In genomic region chr16:87138868-87139267, GRCh38 we compare ENCODE assay signal across 16 cellular contexts.
DNase-seq lines count a peak whose midpoint lies in the region; TF ChIP-seq lines count a peak whose summit lies in the region.
"Had no signal": no experiment of that assay in that cellular context is flagged by ENCODE, and none has a peak within 500 bp of the region (broad histone marks: within the 10 kb centered on the region; RNA-seq: fewer than 3 reads in every experiment).

No MANE protein-coding gene starts in this region.

- no peak overlapping the region for H3K27ac ChIP-seq in sigmoid colon

- no peak for TF ChIP-seq EP300 in sigmoid colon (IDR thresholded peaks at IDR 0.05)

- no peaks in the 10 kb centered on the region for H3K27me3 Mint-ChIP-seq in chondrocyte (ENCODE audit: low read depth)
- peaks cover 4% of the 10 kb centered on the region for H3K27me3 Mint-ChIP-seq in endothelial cell (ENCODE audit: unreplicated experiment)

- H3K27ac Mint-ChIP-seq in chondrocyte (ENCODE audit: unreplicated experiment) = no peak overlapping the region
- no peak overlapping the region for H3K27ac Mint-ChIP-seq in endothelial cell (ENCODE audit: unreplicated experiment)
- H3K27ac Mint-ChIP-seq: CD4-positive, alpha-beta memory T cell; GM23338; HFFc6 had no signal

- DNase-seq in chondrocyte (ENCODE audit: low spot score) (peak; percentile 49), endothelial cell (ENCODE audit: low spot score) (no peak), sigmoid colon (peak; percentile 47), KBM-7 (no peak), cerebellum (ENCODE audit: low spot score) (no peak), NCI-H748 (lab: John Stamatoyannopoulos, UW; ENCODE audit: unreplicated experiment) (no peak)
- DNase-seq: C1 segment of cervical spinal cord; Calu3; CD4-positive, alpha-beta memory T cell; COR-L47; DMS53; DMS79 treated with DMSO at 0.1 percent for 48 hours; GF-D8; HFFc6 had no signal

- H3K9me3 Mint-ChIP-seq in chondrocyte (ENCODE audit: low read depth) = peaks cover 3% of the 10 kb centered on the region
- no peaks in the 10 kb centered on the region for H3K9me3 Mint-ChIP-seq in endothelial cell (ENCODE audit: unreplicated experiment)

- TF ChIP-seq POLR2A in sigmoid colon (IDR thresholded peaks at IDR 0.05) = no peak

- H3K27me3 ChIP-seq in sigmoid colon = no peaks in the 10 kb centered on the region

- no peak overlapping the region for H3K4me3 ChIP-seq in sigmoid colon
- H3K4me3 ChIP-seq: GM23338, HAP-1 had no signal

- H3K9me3 ChIP-seq in sigmoid colon = no peaks in the 10 kb centered on the region
- H3K9me3 ChIP-seq: HAP-1 had no signal

- H3K36me3 Mint-ChIP-seq in chondrocyte (ENCODE audit: low read depth) (peaks cover 10% of the 10 kb centered on the region), endothelial cell (ENCODE audit: low read depth, unreplicated experiment) (peaks cover 3% of the 10 kb centered on the region)
- H3K36me3 Mint-ChIP-seq: CD4-positive, alpha-beta memory T cell had no signal

- 81 to 88% methylated on average over 11 of the region's 11 CpGs for WGBS in sigmoid colon, 2 donors

- TF ChIP-seq CTCF in chondrocyte (IDR thresholded peaks at IDR 0.05) (no peak), endothelial cell (IDR thresholded peaks at IDR 0.05; ENCODE audit: unreplicated experiment) (no peak), sigmoid colon (IDR thresholded peaks at IDR 0.05) (no peak)

- H3K4me1 Mint-ChIP-seq in chondrocyte (ENCODE audit: low read depth) = peaks cover 40% of the 10 kb centered on the region
- no peaks in the 10 kb centered on the region for H3K4me1 Mint-ChIP-seq in endothelial cell (ENCODE audit: unreplicated experiment)
- H3K4me1 Mint-ChIP-seq: CD4-positive, alpha-beta memory T cell; GM23338 had no signal

- intact Hi-C loops in sigmoid colon (cut with DNase I) = no loop called here

- in situ Hi-C loops in KBM-7 (cut with MboI; ENCODE audit: low pct_unique_long_range_greater_than_20kb, low sequenced_read_pairs) = no loop called here

- H3K4me1 ChIP-seq in sigmoid colon = no peaks in the 10 kb centered on the region
- H3K4me1 ChIP-seq: HAP-1 had no signal

- H3K4me3 Mint-ChIP-seq in chondrocyte (ENCODE audit: unreplicated experiment) (no peak overlapping the region), endothelial cell (ENCODE audit: unreplicated experiment) (peak overlapping the region; percentile 59)
- H3K4me3 Mint-ChIP-seq: CD4-positive, alpha-beta memory T cell; GM23338; HFFc6 had no signal

- H3K36me3 ChIP-seq in sigmoid colon = no peaks in the 10 kb centered on the region
- H3K36me3 ChIP-seq: HAP-1 had no signal

Comparison
In these comparisons a context has a peak if more than half of its experiments do, and no peak if none do; other contexts are left out.
1. DNase-seq: peak in chondrocyte (single experiment) and sigmoid colon (single experiment); none in endothelial cell (single experiment), KBM-7 (single experiment), cerebellum (single experiment) and NCI-H748 (single experiment).